1 cellular context compared by ENCODE assay signal in the genomic region with DNA sequence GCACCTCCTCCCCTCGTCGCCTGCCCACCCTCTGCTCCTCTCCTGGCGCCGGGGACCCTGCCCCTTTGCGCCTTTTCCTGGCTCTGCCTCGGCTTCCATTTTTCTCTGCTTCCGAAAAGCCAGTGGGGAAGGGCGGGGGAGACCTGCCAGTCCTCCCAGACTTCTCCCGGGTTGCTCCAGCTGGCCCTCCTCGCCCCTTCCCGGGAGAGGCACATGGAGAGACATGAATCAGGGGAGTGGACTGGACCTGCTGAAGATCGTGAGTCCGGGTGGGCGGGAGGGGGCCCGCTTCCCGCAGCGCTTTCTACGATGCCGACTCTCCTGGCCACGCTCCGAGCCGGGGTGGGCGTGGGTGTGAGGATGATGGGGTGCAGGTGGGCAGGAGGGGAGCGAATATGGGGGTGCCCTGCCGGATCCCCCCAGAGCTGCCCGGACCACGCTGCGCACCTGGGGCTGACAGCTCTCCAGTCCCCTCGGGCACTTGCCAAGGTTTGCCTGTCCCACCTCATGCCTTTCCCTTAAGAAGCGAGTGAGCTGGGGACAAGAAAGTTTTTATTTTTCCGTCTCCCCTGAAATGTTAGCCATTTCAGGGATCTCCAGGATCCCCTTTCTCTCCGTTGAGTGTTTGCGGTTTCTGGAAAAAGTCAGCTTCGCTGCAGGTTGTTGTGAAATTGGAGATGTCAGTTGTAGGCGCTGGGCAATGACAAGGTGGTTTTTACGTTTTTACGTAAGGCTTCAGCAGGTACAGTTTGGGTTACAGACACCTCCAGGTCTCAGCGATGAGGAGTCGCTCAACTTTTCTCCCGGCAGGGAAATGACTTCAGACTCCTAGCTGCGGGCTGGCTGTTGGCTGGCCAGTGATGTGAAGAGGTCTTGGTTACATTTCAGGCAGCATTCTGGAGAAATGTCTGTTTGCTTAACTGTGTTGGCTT.
TF ChIP-seq lines count a peak whose summit lies in the region.

No MANE protein-coding gene starts in this region.

TF ChIP-seq in WTC11, 78 proteins besides CTCF, POLR2A, EP300 and RAD21 (continued from another document):
- TF ChIP-seq, protein P1, sequence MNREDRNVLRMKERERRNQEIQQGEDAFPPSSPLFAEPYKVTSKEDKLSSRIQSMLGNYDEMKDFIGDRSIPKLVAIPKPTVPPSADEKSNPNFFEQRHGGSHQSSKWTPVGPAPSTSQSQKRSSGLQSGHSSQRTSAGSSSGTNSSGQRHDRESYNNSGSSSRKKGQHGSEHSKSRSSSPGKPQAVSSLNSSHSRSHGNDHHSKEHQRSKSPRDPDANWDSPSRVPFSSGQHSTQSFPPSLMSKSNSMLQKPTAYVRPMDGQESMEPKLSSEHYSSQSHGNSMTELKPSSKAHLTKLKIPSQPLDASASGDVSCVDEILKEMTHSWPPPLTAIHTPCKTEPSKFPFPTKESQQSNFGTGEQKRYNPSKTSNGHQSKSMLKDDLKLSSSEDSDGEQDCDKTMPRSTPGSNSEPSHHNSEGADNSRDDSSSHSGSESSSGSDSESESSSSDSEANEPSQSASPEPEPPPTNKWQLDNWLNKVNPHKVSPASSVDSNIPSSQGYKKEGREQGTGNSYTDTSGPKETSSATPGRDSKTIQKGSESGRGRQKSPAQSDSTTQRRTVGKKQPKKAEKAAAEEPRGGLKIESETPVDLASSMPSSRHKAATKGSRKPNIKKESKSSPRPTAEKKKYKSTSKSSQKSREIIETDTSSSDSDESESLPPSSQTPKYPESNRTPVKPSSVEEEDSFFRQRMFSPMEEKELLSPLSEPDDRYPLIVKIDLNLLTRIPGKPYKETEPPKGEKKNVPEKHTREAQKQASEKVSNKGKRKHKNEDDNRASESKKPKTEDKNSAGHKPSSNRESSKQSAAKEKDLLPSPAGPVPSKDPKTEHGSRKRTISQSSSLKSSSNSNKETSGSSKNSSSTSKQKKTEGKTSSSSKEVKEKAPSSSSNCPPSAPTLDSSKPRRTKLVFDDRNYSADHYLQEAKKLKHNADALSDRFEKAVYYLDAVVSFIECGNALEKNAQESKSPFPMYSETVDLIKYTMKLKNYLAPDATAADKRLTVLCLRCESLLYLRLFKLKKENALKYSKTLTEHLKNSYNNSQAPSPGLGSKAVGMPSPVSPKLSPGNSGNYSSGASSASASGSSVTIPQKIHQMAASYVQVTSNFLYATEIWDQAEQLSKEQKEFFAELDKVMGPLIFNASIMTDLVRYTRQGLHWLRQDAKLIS (CRISPR knock-in tag; IDR thresholded peaks at IDR 0.05; ENCODE audit: borderline replicate concordance) = 0 out of 2 replicates have a peak, but pooled peaks have one; percentile 13
- no peak for TF ChIP-seq NR2C2 (CRISPR knock-in tag; IDR thresholded peaks at IDR 0.05)
